ENCODE assay signal across 29 cellular contexts in the genomic region with DNA sequence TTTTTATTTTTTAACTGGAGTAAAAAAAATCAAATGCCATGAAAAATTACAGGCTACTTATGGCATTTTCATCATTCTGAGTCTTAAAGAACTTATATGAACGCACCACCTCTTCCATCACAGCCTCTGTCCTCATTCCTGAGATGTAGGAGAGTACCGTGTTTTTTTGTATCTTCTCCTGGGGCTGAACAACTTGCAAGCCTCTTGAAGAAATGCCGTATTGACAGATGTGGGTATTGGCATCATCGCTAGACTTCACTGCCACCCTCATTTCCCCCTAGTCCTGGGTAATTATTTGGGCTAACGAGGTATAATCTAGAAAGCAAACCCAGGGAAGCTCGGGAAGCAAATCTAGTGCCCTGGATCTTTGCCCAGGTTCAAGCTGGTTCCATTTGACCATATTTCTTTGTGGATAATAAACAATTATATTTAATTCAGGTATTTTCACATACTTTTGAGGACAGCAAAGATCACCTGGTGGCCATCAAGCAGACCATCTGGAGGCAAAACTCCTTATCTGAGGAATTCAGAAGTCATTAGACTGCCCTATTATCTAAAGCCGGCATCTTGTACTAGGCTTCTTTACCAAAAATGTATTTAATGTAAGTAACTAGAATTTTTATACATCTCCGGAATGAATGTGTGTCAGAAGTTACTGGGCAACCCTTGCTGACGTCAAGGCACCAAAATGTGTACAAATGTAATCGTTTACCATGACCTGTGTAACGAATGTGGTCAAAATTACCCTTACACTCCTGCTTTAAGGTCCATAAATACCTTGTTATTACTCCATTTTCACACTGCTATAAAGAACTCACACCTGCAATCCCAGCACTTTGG.
"Had no signal": no experiment of that assay in that cellular context is flagged by ENCODE, and none has a peak within 500 bp of the region (broad histone marks: within the 10 kb centered on the region; RNA-seq: fewer than 3 reads in every experiment).

No MANE protein-coding gene starts in this region.

- DNase-seq: activated CD4-positive, alpha-beta T cell treated with anti-CD3 and anti-CD28 coated beads for 36 hours; activated CD4-positive, alpha-beta T cell treated with anti-CD3 and anti-CD28 coated beads, Interleukin-2, amount 50 U/mL, for 1 hour; activated CD4-positive, alpha-beta T cell treated with anti-CD3 and anti-CD28 coated beads, Interleukin-2, amount 50 U/mL, for 48 hours; activated CD4-positive, CD25-positive, alpha-beta regulatory T cell; activated CD4-positive, CD25-positive, alpha-beta regulatory T cell treated with anti-CD3 and anti-CD28 coated beads, Interleukin-2, amount 50 U/mL, for 72 hours; activated CD8-positive, alpha-beta memory T cell treated with anti-CD3 and anti-CD28 coated beads for 24 hours; activated CD8-positive, alpha-beta T cell treated with anti-CD3 and anti-CD28 coated beads for 36 hours; activated effector memory CD4-positive, alpha-beta T cell treated with Interleukin-2 at 50 U/mL for 16 hours; activated naive CD4-positive, alpha-beta T cell treated with anti-CD3 and anti-CD28 coated beads, Interleukin-2, amount 10 ng/mL, durations not matched to agents 7 days and 5 days; activated naive CD8-positive, alpha-beta T cell treated with anti-CD3 and anti-CD28 coated beads, Interleukin-2, amount 10 ng/mL, durations not matched to agents 7 days and 5 days; activated T-cell treated with anti-CD3 and anti-CD28 coated beads, Interleukin-2, amount 50 U/mL, for 4 hours; central memory CD4-positive, alpha-beta T cell; cerebellar nuclear complex; dorsolateral prefrontal cortex; effector memory CD4-positive, alpha-beta T cell; endodermal cell; foreskin fibroblast; head of caudate nucleus; T-cell; T1000; WERI-Rb-1 had no signal

- H3K36me3 Mint-ChIP-seq: activated naive CD4-positive, alpha-beta T cell treated with anti-CD3 and anti-CD28 coated beads, Interleukin-2, amount 50 U/mL, for 72 hours had no signal

- ATAC-seq: activated CD4-positive, alpha-beta T cell treated with anti-CD3 and anti-CD28 coated beads for 36 hours; activated CD8-positive, alpha-beta T cell treated with anti-CD3 and anti-CD28 coated beads for 36 hours; activated naive CD4-positive, alpha-beta T cell treated with anti-CD3 and anti-CD28 coated beads, Interleukin-2, amount 50 U/mL, for 72 hours; activated T-cell treated with anti-CD3 and anti-CD28 coated beads, Interleukin-2, amount 50 U/mL, for 4 hours; activated T-helper 17 cell treated with anti-CD3 and anti-CD28 coated beads, Interleukin-2, amount 50 U/mL, for 72 hours; esophagus mucosa; T-cell had no signal

- H3K4me1 Mint-ChIP-seq: activated CD4-positive, alpha-beta T cell treated with anti-CD3 and anti-CD28 coated beads for 36 hours; activated naive CD4-positive, alpha-beta T cell treated with anti-CD3 and anti-CD28 coated beads, Interleukin-2, amount 10 ng/mL, durations not matched to agents 7 days and 5 days; activated naive CD8-positive, alpha-beta T cell treated with anti-CD3 and anti-CD28 coated beads, Interleukin-2, amount 10 ng/mL, durations not matched to agents 7 days and 5 days; brain; endodermal cell; T-cell had no signal

- H3K27ac Mint-ChIP-seq: activated CD4-positive, alpha-beta T cell treated with anti-CD3 and anti-CD28 coated beads for 36 hours; activated CD8-positive, alpha-beta T cell treated with anti-CD3 and anti-CD28 coated beads for 36 hours; activated naive CD4-positive, alpha-beta T cell treated with anti-CD3 and anti-CD28 coated beads, Interleukin-2, amount 10 ng/mL, durations not matched to agents 7 days and 5 days; activated naive CD4-positive, alpha-beta T cell treated with anti-CD3 and anti-CD28 coated beads, Interleukin-2, amount 50 U/mL, for 72 hours; activated naive CD8-positive, alpha-beta T cell treated with anti-CD3 and anti-CD28 coated beads, Interleukin-2, amount 10 ng/mL, durations not matched to agents 7 days and 5 days; activated T-helper 17 cell treated with anti-CD3 and anti-CD28 coated beads, Interleukin-2, amount 50 U/mL, for 72 hours; brain; dendritic cell treated with granulocyte-macrophage colony-stimulating factor and Interleukin-4, amounts not matched to agents 40 ng/mL and 50 ng/mL, for 4 days; endodermal cell; T-cell; T-helper 1 cell treated with Interleukin-12 subunit alpha and Interleukin-12 subunit beta and Interleukin-4 antibody, amounts not matched to agents 30 μg/mL and 1 μg/mL, for 36 hours; T-helper 2 cell treated with Interferon-gamma antibody and Interleukin-4, amounts not matched to agents 5 μg/mL and 100 μg/mL, for 36 hours had no signal

- H3K4me3 Mint-ChIP-seq: activated CD4-positive, alpha-beta T cell treated with anti-CD3 and anti-CD28 coated beads for 36 hours; activated CD8-positive, alpha-beta T cell treated with anti-CD3 and anti-CD28 coated beads for 36 hours; activated naive CD4-positive, alpha-beta T cell treated with anti-CD3 and anti-CD28 coated beads, Interleukin-2, amount 10 ng/mL, durations not matched to agents 7 days and 5 days; activated naive CD8-positive, alpha-beta T cell treated with anti-CD3 and anti-CD28 coated beads, Interleukin-2, amount 10 ng/mL, durations not matched to agents 7 days and 5 days; activated T-cell treated with anti-CD3 and anti-CD28 coated beads, Interleukin-2, amount 50 U/mL, for 4 hours; activated T-helper 17 cell treated with anti-CD3 and anti-CD28 coated beads, Interleukin-2, amount 50 U/mL, for 72 hours; brain; dendritic cell treated with granulocyte-macrophage colony-stimulating factor and Interleukin-4, amounts not matched to agents 40 ng/mL and 50 ng/mL, for 4 days; endodermal cell; T-cell; T-helper 1 cell treated with Interleukin-12 subunit alpha and Interleukin-12 subunit beta and Interleukin-4 antibody, amounts not matched to agents 30 μg/mL and 1 μg/mL, for 36 hours; T-helper 2 cell treated with Interferon-gamma antibody and Interleukin-4, amounts not matched to agents 5 μg/mL and 100 μg/mL, for 36 hours had no signal

- FAIRE-seq: frontal cortex had no signal

- H3K27me3 Mint-ChIP-seq: activated CD4-positive, alpha-beta T cell treated with anti-CD3 and anti-CD28 coated beads for 36 hours; activated CD8-positive, alpha-beta T cell treated with anti-CD3 and anti-CD28 coated beads for 36 hours; activated naive CD4-positive, alpha-beta T cell treated with anti-CD3 and anti-CD28 coated beads, Interleukin-2, amount 10 ng/mL, durations not matched to agents 7 days and 5 days; activated naive CD8-positive, alpha-beta T cell treated with anti-CD3 and anti-CD28 coated beads, Interleukin-2, amount 10 ng/mL, durations not matched to agents 7 days and 5 days; activated T-helper 17 cell treated with anti-CD3 and anti-CD28 coated beads, Interleukin-2, amount 50 U/mL, for 72 hours; dendritic cell treated with granulocyte-macrophage colony-stimulating factor and Interleukin-4, amounts not matched to agents 40 ng/mL and 50 ng/mL, for 4 days; T-cell had no signal

- H3K9me3 Mint-ChIP-seq: activated CD8-positive, alpha-beta T cell treated with anti-CD3 and anti-CD28 coated beads for 36 hours; activated naive CD4-positive, alpha-beta T cell treated with anti-CD3 and anti-CD28 coated beads, Interleukin-2, amount 10 ng/mL, durations not matched to agents 7 days and 5 days; activated naive CD4-positive, alpha-beta T cell treated with anti-CD3 and anti-CD28 coated beads, Interleukin-2, amount 50 U/mL, for 72 hours; activated naive CD8-positive, alpha-beta T cell treated with anti-CD3 and anti-CD28 coated beads, Interleukin-2, amount 10 ng/mL, durations not matched to agents 7 days and 5 days; activated T-cell treated with anti-CD3 and anti-CD28 coated beads, Interleukin-2, amount 50 U/mL, for 4 hours; activated T-helper 17 cell treated with anti-CD3 and anti-CD28 coated beads, Interleukin-2, amount 50 U/mL, for 72 hours; dendritic cell treated with granulocyte-macrophage colony-stimulating factor and Interleukin-4, amounts not matched to agents 40 ng/mL and 50 ng/mL, for 4 days; T-cell; T-helper 1 cell treated with Interleukin-12 subunit alpha and Interleukin-12 subunit beta and Interleukin-4 antibody, amounts not matched to agents 30 μg/mL and 1 μg/mL, for 36 hours had no signal
